8 cellular contexts compared by ENCODE assay signal in the genomic region with DNA sequence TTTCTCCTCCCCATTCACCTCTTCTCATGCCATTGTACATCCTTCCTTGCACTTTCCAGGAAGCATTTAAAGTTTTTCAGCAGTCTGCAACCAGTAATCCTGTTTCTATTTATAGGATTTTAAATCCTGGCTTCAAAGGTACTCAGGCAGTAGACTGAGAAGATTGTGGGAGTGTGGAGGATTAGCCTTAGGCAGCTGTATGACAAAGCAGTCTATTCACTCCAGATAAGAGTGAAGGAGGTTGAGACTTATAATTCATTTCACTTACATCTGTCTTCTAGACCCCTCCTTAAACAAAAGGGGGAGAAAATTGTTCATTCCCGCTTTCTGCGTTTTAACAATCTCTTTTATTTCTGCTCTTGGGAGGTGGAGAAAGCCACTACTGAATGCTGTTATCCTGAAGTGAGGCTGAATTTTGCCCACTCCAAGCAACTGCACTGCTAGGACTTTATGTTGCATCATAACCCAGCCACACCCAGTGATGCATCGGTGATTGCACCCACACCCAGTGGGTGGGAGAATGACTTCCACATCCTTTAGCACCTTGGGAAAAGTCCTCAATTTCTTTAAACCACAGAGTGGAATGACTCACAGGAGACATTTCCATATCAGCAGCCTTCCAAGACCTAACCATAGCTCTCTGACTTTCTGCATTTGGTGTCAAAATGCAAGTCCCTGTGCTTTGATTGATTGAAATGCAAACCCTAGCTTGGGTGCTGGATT.
A peak's percentile ranks its signal among the peaks of the same experiment; 100 is the strongest.
DNase-seq lines count a peak whose midpoint lies in the region; ATAC-seq and TF ChIP-seq lines count a peak whose summit lies in the region.

No MANE protein-coding gene starts in this region.

- H3K79me2 ChIP-seq in ACC112 (ENCODE audit: control insufficient read depth, insufficient read depth, low read length, unreplicated experiment) = no peaks in the 10 kb centered on the region

- H3K36me3 ChIP-seq in ACC112 (ENCODE audit: insufficient read depth, low read length) (no peaks in the 10 kb centered on the region), WERI-Rb-1 (no peaks in the 10 kb centered on the region)

- DNase-seq in HK-2 (ENCODE audit: unreplicated experiment) (peak; percentile 67), WERI-Rb-1 (peak; percentile 68), islet precursor cell (peak; percentile 97), GM10266 (ENCODE audit: extremely low spot score) (no peak)

- H3K27ac ChIP-seq in ACC112 (ENCODE audit: low read depth, low read length) = peak overlapping the region; percentile 95
- peak overlapping the region; percentile 65 for H3K27ac ChIP-seq in WERI-Rb-1

- TF ChIP-seq CTCF in WERI-Rb-1 (IDR thresholded peaks at IDR 0.05; ENCODE audit: low read depth, low read length) (no peak), GM10266 (IDR thresholded peaks at IDR 0.05; ENCODE audit: control insufficient read depth, insufficient read depth, low read depth, missing control alignments) (no peak)

- H3K27me3 ChIP-seq in ACC112 (ENCODE audit: insufficient read depth, low read length) = no peaks in the 10 kb centered on the region
- H3K27me3 ChIP-seq in WERI-Rb-1 (ENCODE audit: insufficient read depth, low read depth, severe bottlenecking) = no peaks in the 10 kb centered on the region

- ATAC-seq in HG03108 (IDR thresholded peaks at IDR 0.05; ENCODE audit: unreplicated experiment) (no peak), HG03521 (IDR thresholded peaks at IDR 0.05; ENCODE audit: unreplicated experiment) (no peak), GM18907 (IDR thresholded peaks at IDR 0.05; ENCODE audit: unreplicated experiment) (no peak)

- peaks cover 24% of the 10 kb centered on the region for H3K4me1 ChIP-seq in ACC112 (ENCODE audit: control insufficient read depth, insufficient read depth, low read length, unreplicated experiment)

- H3K9me3 ChIP-seq in WERI-Rb-1 (ENCODE audit: severe bottlenecking) = no peaks in the 10 kb centered on the region

- peak overlapping the region; percentile 25; the same call in 1 of the 2 replicates for H3K4me3 ChIP-seq in ACC112 (ENCODE audit: low read depth, low read length)
- H3K4me3 ChIP-seq in WERI-Rb-1 (ENCODE audit: low read depth, low read length) = peak overlapping the region; percentile 8; the same call in 1 of the 2 replicates

- peak overlapping the region; percentile 79 for H2AFZ ChIP-seq in ACC112 (ENCODE audit: low read length, unreplicated experiment)
